Comparison of ENCODE assay signal across 25 cellular contexts in genomic region chr5:92703991-92704390, GRCh38.
"Had no signal": no experiment of that assay in that cellular context is flagged by ENCODE, and none has a peak within 500 bp of the region (broad histone marks: within the 10 kb centered on the region; RNA-seq: fewer than 3 reads in every experiment).

No MANE protein-coding gene starts in this region.

- H3K36me3 ChIP-seq: neutrophil, right lobe of liver, thyroid gland, upper lobe of left lung, vagina had no signal

- ATAC-seq: left cardiac atrium; right lobe of liver; stimulated activated memory B cell treated with anti-CD40 and anti-IgM and Interleukin-4, amounts not matched to agents 10 μg/mL and 1 μg/mL and 100 μg/mL, for 72 hours; stimulated activated naive CD8-positive, alpha-beta T cell treated with anti-CD3 and anti-CD28 coated beads, Interleukin-15, amount 100 ng/mL, for 72 hours had no signal

- H3K27ac ChIP-seq: neutrophil, right lobe of liver, skin epidermis, thyroid gland, upper lobe of left lung, vagina, VCaP had no signal

- DNase-seq: activated CD4-positive, alpha-beta T cell treated with anti-CD3 and anti-CD28 coated beads for 4 hours; activated CD4-positive, alpha-beta T cell treated with anti-CD3 and anti-CD28 coated beads, Interleukin-2, amount 50 U/mL, for 4 hours; activated effector memory CD4-positive, alpha-beta T cell treated with anti-CD3 and anti-CD28 coated beads, Interleukin-2, amount 50 U/mL, for 16 hours; activated naive CD4-positive, alpha-beta T cell treated with anti-CD3 and anti-CD28 coated beads for 36 hours; activated naive CD8-positive, alpha-beta T cell treated with anti-CD3 and anti-CD28 coated beads for 36 hours; activated T-cell treated with anti-CD3 and anti-CD28 coated beads, Interleukin-2, amount 50 U/mL, for 1 hour; caudate nucleus; dermis blood vessel endothelial cell; effector CD4-positive, alpha-beta T cell; head of caudate nucleus; hippocampal formation; left cardiac atrium; mammary epithelial cell; right lobe of liver; stimulated activated CD4-positive, alpha-beta T cell treated with anti-CD3 and anti-CD28 coated beads, Interleukin-4, amount 100 ng/mL, for 24 hours; stimulated activated naive CD8-positive, alpha-beta T cell treated with anti-CD3 and anti-CD28 coated beads, Interleukin-15, amount 100 ng/mL, for 72 hours; thyroid gland; upper lobe of left lung had no signal

- H3K9me3 ChIP-seq: neutrophil, right lobe of liver, thyroid gland, upper lobe of left lung, vagina had no signal

- FAIRE-seq: endometrium, keratinocyte had no signal

- H3K4me3 ChIP-seq: right lobe of liver, skin epidermis, thyroid gland, upper lobe of left lung, vagina had no signal

- H3K4me1 ChIP-seq: right lobe of liver, thyroid gland, upper lobe of left lung, vagina had no signal

- H3K27me3 ChIP-seq: neutrophil, right lobe of liver, thyroid gland, upper lobe of left lung, vagina had no signal
